2 cellular contexts compared by ENCODE assay signal in the genomic region with DNA sequence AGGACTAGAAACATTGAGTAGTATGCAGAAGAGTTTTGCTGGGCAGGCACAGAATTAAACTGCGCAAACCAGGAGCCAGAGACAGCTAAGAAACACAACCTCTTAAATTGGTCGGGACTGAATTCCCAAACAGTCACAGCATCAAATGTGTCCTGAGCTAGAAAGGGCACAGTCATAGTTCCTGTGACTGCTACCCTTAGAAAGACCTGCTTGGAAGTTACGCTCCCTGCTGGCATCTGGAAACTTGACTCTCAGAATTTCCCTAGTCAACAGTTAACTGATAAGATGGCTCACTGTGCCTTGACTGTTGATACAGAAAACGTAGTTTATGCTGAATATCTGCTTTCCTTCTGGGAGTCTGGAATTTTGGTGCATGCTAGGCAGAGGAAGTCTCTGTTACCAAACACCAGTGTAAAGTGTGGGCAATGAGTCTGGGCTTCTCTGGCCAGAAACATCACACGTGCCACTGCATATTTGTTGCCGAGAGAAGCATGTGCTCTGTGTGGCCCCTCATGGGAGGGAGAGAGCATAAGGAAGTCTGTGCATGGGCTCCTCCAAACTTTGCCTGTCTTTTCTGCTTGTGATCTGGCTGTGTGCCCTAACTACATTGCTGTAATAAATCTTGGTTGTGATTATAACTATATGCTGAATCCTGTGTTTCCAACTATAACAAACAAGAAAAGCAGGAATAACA.
TF ChIP-seq lines count a peak whose summit lies in the region.

No MANE protein-coding gene starts in this region.

TF ChIP-seq in SK-N-SH treated with all-trans-retinoic acid at 6 μM for 48 hours, 23 proteins besides CTCF, POLR2A, EP300 and RAD21 (continued from another document):
- TF ChIP-seq, protein P1, sequence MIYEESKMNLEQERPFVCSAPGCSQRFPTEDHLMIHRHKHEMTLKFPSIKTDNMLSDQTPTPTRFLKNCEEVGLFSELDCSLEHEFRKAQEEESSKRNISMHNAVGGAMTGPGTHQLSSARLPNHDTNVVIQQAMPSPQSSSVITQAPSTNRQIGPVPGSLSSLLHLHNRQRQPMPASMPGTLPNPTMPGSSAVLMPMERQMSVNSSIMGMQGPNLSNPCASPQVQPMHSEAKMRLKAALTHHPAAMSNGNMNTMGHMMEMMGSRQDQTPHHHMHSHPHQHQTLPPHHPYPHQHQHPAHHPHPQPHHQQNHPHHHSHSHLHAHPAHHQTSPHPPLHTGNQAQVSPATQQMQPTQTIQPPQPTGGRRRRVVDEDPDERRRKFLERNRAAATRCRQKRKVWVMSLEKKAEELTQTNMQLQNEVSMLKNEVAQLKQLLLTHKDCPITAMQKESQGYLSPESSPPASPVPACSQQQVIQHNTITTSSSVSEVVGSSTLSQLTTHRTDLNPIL (CRISPR knock-in tag; IDR thresholded peaks at IDR 0.05; ENCODE audit: low read depth), result no peak
- TF ChIP-seq, protein P2, sequence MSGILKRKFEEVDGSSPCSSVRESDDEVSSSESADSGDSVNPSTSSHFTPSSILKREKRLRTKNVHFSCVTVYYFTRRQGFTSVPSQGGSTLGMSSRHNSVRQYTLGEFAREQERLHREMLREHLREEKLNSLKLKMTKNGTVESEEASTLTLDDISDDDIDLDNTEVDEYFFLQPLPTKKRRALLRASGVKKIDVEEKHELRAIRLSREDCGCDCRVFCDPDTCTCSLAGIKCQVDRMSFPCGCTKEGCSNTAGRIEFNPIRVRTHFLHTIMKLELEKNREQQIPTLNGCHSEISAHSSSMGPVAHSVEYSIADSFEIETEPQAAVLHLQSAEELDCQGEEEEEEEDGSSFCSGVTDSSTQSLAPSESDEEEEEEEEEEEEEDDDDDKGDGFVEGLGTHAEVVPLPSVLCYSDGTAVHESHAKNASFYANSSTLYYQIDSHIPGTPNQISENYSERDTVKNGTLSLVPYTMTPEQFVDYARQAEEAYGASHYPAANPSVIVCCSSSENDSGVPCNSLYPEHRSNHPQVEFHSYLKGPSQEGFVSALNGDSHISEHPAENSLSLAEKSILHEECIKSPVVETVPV (CRISPR knock-in tag; IDR thresholded peaks at IDR 0.05), result no peak
- no peak for TF ChIP-seq ZFP3 (CRISPR knock-in tag; IDR thresholded peaks at IDR 0.05)
- no peak for TF ChIP-seq GLIS3 (CRISPR knock-in tag; IDR thresholded peaks at IDR 0.05)
- TF ChIP-seq TOX (CRISPR knock-in tag; IDR thresholded peaks at IDR 0.05; ENCODE audit: borderline replicate concordance), result no peak
- no peak for TF ChIP-seq PPARA (CRISPR knock-in tag; IDR thresholded peaks at IDR 0.05; ENCODE audit: borderline replicate concordance)
- TF ChIP-seq ARNTL (CRISPR knock-in tag; IDR thresholded peaks at IDR 0.05; ENCODE audit: borderline replicate concordance, low read depth), result no peak
- TF ChIP-seq, protein P3, sequence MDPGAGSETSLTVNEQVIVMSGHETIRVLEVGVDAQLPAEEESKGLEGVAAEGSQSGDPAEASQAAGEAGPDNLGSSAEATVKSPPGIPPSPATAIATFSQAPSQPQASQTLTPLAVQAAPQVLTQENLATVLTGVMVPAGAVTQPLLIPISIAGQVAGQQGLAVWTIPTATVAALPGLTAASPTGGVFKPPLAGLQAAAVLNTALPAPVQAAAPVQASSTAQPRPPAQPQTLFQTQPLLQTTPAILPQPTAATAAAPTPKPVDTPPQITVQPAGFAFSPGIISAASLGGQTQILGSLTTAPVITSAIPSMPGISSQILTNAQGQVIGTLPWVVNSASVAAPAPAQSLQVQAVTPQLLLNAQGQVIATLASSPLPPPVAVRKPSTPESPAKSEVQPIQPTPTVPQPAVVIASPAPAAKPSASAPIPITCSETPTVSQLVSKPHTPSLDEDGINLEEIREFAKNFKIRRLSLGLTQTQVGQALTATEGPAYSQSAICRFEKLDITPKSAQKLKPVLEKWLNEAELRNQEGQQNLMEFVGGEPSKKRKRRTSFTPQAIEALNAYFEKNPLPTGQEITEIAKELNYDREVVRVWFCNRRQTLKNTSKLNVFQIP (CRISPR knock-in tag; IDR thresholded peaks at IDR 0.05; ENCODE audit: borderline replicate concordance, low read depth), result no peak
- TF ChIP-seq ZNF8 (CRISPR knock-in tag; IDR thresholded peaks at IDR 0.05), result no peak
- no peak for TF ChIP-seq ZNF565 (CRISPR knock-in tag; conservative IDR thresholded peaks at IDR 0.05; ENCODE audit: low read depth)
- no peak for TF ChIP-seq SNAI2 (CRISPR knock-in tag; IDR thresholded peaks at IDR 0.05)
- TF ChIP-seq BACH2 (CRISPR knock-in tag; IDR thresholded peaks at IDR 0.05; ENCODE audit: borderline replicate concordance), result no peak
- TF ChIP-seq RARB (CRISPR knock-in tag; IDR thresholded peaks at IDR 0.05), result no peak
- TF ChIP-seq, protein P4, sequence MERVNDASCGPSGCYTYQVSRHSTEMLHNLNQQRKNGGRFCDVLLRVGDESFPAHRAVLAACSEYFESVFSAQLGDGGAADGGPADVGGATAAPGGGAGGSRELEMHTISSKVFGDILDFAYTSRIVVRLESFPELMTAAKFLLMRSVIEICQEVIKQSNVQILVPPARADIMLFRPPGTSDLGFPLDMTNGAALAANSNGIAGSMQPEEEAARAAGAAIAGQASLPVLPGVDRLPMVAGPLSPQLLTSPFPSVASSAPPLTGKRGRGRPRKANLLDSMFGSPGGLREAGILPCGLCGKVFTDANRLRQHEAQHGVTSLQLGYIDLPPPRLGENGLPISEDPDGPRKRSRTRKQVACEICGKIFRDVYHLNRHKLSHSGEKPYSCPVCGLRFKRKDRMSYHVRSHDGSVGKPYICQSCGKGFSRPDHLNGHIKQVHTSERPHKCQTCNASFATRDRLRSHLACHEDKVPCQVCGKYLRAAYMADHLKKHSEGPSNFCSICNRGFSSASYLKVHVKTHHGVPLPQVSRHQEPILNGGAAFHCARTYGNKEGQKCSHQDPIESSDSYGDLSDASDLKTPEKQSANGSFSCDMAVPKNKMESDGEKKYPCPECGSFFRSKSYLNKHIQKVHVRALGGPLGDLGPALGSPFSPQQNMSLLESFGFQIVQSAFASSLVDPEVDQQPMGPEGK (CRISPR knock-in tag; IDR thresholded peaks at IDR 0.05; ENCODE audit: borderline replicate concordance), result no peak
- no peak for TF ChIP-seq CSDC2 (CRISPR knock-in tag; IDR thresholded peaks at IDR 0.05)

TF ChIP-seq in SK-N-SH, 30 proteins besides CTCF, POLR2A, EP300 and RAD21 (continued from another document):
- TF ChIP-seq, protein P5, sequence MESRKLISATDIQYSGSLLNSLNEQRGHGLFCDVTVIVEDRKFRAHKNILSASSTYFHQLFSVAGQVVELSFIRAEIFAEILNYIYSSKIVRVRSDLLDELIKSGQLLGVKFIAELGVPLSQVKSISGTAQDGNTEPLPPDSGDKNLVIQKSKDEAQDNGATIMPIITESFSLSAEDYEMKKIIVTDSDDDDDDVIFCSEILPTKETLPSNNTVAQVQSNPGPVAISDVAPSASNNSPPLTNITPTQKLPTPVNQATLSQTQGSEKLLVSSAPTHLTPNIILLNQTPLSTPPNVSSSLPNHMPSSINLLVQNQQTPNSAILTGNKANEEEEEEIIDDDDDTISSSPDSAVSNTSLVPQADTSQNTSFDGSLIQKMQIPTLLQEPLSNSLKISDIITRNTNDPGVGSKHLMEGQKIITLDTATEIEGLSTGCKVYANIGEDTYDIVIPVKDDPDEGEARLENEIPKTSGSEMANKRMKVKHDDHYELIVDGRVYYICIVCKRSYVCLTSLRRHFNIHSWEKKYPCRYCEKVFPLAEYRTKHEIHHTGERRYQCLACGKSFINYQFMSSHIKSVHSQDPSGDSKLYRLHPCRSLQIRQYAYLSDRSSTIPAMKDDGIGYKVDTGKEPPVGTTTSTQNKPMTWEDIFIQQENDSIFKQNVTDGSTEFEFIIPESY (IDR thresholded peaks at IDR 0.05; ENCODE audit: borderline replicate concordance, low read depth), result no peak
- TF ChIP-seq RCOR1 (IDR thresholded peaks at IDR 0.05; ENCODE audit: low read length) (no peak), TEAD4 (IDR thresholded peaks at IDR 0.05; ENCODE audit: borderline replicate concordance, insufficient read depth) (no peak), YY1 (IDR thresholded peaks at IDR 0.05; ENCODE audit: low read depth) (no peak), RXRA (IDR thresholded peaks at IDR 0.05; ENCODE audit: borderline replicate concordance, low read depth) (no peak), NFIC (IDR thresholded peaks at IDR 0.05; ENCODE audit: borderline replicate concordance) (no peak), TAF1 (IDR thresholded peaks at IDR 0.05; ENCODE audit: borderline replicate concordance, low read depth, low read length) (no peak), SIN3A (IDR thresholded peaks at IDR 0.05; ENCODE audit: borderline replicate concordance, low read depth, low read length) (no peak), FOSL2 (IDR thresholded peaks at IDR 0.05; ENCODE audit: borderline replicate concordance, low read depth) (no peak), FOXM1 (IDR thresholded peaks at IDR 0.05; ENCODE audit: low read depth) (no peak), MEF2A (IDR thresholded peaks at IDR 0.05; ENCODE audit: borderline replicate concordance, low read depth) (no peak), GABPA (IDR thresholded peaks at IDR 0.05; ENCODE audit: low read depth) (no peak)
- TF ChIP-seq, protein P6, sequence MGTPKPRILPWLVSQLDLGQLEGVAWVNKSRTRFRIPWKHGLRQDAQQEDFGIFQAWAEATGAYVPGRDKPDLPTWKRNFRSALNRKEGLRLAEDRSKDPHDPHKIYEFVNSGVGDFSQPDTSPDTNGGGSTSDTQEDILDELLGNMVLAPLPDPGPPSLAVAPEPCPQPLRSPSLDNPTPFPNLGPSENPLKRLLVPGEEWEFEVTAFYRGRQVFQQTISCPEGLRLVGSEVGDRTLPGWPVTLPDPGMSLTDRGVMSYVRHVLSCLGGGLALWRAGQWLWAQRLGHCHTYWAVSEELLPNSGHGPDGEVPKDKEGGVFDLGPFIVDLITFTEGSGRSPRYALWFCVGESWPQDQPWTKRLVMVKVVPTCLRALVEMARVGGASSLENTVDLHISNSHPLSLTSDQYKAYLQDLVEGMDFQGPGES (IDR thresholded peaks at IDR 0.05; ENCODE audit: low read depth, low read length), result no peak
- TF ChIP-seq, protein P7, sequence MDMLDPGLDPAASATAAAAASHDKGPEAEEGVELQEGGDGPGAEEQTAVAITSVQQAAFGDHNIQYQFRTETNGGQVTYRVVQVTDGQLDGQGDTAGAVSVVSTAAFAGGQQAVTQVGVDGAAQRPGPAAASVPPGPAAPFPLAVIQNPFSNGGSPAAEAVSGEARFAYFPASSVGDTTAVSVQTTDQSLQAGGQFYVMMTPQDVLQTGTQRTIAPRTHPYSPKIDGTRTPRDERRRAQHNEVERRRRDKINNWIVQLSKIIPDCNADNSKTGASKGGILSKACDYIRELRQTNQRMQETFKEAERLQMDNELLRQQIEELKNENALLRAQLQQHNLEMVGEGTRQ (IDR thresholded peaks at IDR 0.05; ENCODE audit: borderline replicate concordance, low read depth, low read length), result no peak
- TF ChIP-seq, protein P8, sequence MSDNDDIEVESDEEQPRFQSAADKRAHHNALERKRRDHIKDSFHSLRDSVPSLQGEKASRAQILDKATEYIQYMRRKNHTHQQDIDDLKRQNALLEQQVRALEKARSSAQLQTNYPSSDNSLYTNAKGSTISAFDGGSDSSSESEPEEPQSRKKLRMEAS (IDR thresholded peaks at IDR 0.05; ENCODE audit: low read depth), result no peak
